Comparison of ENCODE assay signal across 29 cellular contexts in the genomic region with DNA sequence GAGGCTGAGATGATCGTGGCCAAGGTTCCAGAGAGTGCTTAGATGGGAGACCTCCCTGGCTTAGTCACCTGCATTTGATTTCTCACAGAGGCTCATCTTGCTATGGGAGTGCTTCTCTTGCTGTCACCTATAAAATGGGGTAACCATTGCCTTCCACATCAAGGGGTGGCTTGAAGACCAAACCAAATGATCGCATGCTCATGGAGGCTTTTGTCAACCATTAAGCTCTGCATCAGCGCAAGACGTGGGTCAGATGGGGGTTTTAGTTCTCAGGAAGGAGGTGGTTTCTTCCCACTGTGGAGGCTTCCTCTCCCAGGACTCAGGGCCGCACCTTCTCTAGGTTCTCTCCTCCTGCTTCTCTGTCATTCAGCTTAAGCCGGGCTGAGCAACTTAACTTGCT. TPM values are rescaled to one million over a fixed set of nuclear protein-coding genes. Genes with fewer than 3 reads are reported as not detected.
DNase-seq lines count a peak whose midpoint lies in the region; ATAC-seq, FAIRE-seq and TF ChIP-seq lines count a peak whose summit lies in the region.
"Had no signal": no experiment of that assay in that cellular context is flagged by ENCODE, and none has a peak within 500 bp of the region (broad histone marks: within the 10 kb centered on the region; RNA-seq: fewer than 3 reads in every experiment).

No MANE protein-coding gene starts in this region.

- no peak overlapping the region for H3K27ac Mint-ChIP-seq in CD14-positive monocyte
- H3K27ac Mint-ChIP-seq: CD4-positive, alpha-beta T cell; CD8-positive, alpha-beta T cell had no signal

- H3K27me3 Mint-ChIP-seq in CD14-positive monocyte (ENCODE audit: low read depth in 3 of 3), result peaks cover 0 to 2% (median 0%) of the 10 kb centered on the region in 3 donors

- no TSS peak for BruUV-seq in K562 (replicated peaks; lab: Mats Ljungman, UMichigan)

- H4K20me1 ChIP-seq in K562 (replicated peaks; ENCODE audit: control insufficient read depth, insufficient read depth, low read length), result peaks cover 6% of the 10 kb centered on the region; the same call in 1 of the 2 replicates
- H4K20me1 ChIP-seq: BLaER1 had no signal

- DNase-seq in K562 (ENCODE audit: extremely low read depth in 1 of 4, low spot score in 3 of 4) (no peak), mesenteric fat pad (ENCODE audit: low spot score) (peak; percentile 59), DMS 273 treated with DMSO at 0.1 percent for 48 hours (lab: John Stamatoyannopoulos, UW) (no peak), H54 (ENCODE audit: insufficient read length, low spot score) (no peak), CD14-positive monocyte (ENCODE audit: low spot score) (no peak)
- DNase-seq: 8988T; ACHN; BE2C; C1 segment of cervical spinal cord; Caco-2; Calu3; CD4-positive, alpha-beta T cell; CD8-positive, alpha-beta T cell; DMS153; DMS53; DMS79; DND-41; EL; GDM1 had no signal

- TF ChIP-seq EP300 in K562 (IDR thresholded peaks at IDR 0.05; ENCODE audit: low read length), result no peak

- no peaks in the 10 kb centered on the region for H3K79me2 ChIP-seq in K562 (ENCODE audit: control insufficient read depth, insufficient read depth, low read length)

- 0 out of 2 replicates have a peak, but pooled peaks cover 2% of the 10 kb centered on the region for H3K9me3 ChIP-seq in K562 (replicated peaks; ENCODE audit: control insufficient read depth, insufficient read depth, low read depth, low read length)
- H3K9me3 ChIP-seq: BE2C, BLaER1, Caco-2 had no signal

- 55% methylated on average over 5 of the region's 6 CpGs for WGBS in K562 (ENCODE audit: insufficient coverage, low coverage, missing lambda C conversion rate)

- no peak overlapping the region for H3K27ac ChIP-seq in K562 (ENCODE audit: extremely low read depth, low read depth, low read length)
- H3K27ac ChIP-seq: BLaER1 had no signal

- no peak overlapping the region for H3K9ac ChIP-seq in K562 (ENCODE audit: insufficient read depth in 1 of 2, low read depth in 2 of 2, low read length in 2 of 2)
- H3K9ac ChIP-seq: BLaER1 had no signal

- TF ChIP-seq CTCF in K562 (IDR thresholded peaks at IDR 0.05 in 2 of 3, conservative IDR thresholded peaks at IDR 0.05 in 1 of 3; ENCODE audit: insufficient read depth in 2 of 3, low read depth in 1 of 3, low read length in 3 of 3), result no peak
- no peak for TF ChIP-seq CTCF in CD14-positive monocyte (IDR thresholded peaks at IDR 0.05)

- no peaks in the 10 kb centered on the region for H3K4me1 Mint-ChIP-seq in CD14-positive monocyte

- no peak overlapping the region for H3K4me2 ChIP-seq in K562 (ENCODE audit: insufficient read depth, low read length)
- H3K4me2 ChIP-seq: BLaER1 had no signal

- no peak for TF ChIP-seq RAD21 in K562 (CRISPR knock-in tag; conservative IDR thresholded peaks at IDR 0.05 in 1 of 2, IDR thresholded peaks at IDR 0.05 in 1 of 2)

- no peak for ATAC-seq in K562
- ATAC-seq: CD8-positive, alpha-beta T cell; GM12878 had no signal

- in situ Hi-C loops in K562 (cut with MboI), result no loop called here

- H3K9me1 ChIP-seq in K562 (ENCODE audit: control insufficient read depth, insufficient read depth, low read length), result no peaks in the 10 kb centered on the region

- H3K36me3 ChIP-seq in K562 (ENCODE audit: control insufficient read depth, insufficient read depth, low read length), result no peaks in the 10 kb centered on the region
- H3K36me3 ChIP-seq: BE2C, BLaER1 had no signal

- no peak overlapping the region for H2AFZ ChIP-seq in K562 (ENCODE audit: low read depth, low read length)

- no peak for FAIRE-seq in K562 (lab: Jason Lieb, UNC)
- no peak for FAIRE-seq in H54 (lab: Jason Lieb, UNC)
- FAIRE-seq: A204.1, D721Med, GM12878, GM12892, GM18507, GM19239 had no signal

- no peak overlapping the region for H3K4me3 ChIP-seq in K562
- H3K4me3 ChIP-seq: BLaER1, GM12878 had no signal

- CTCF ChIA-PET in K562 (lab: Yijun Ruan, JAX; ENCODE audit: low intra/inter-chr PET ratio), result no interaction called here

- POLR2A ChIA-PET in K562 (lab: Yijun Ruan, JAX), result interaction anchor here (1.3 kb wide), 1 partner anchor 12 kb away, joined by 3 read pairs; no protein-coding TSS in a partner anchor

- intact Hi-C loops in K562 (cut with micrococcal nuclease), result no loop called here
- intact Hi-C loops in CD14-positive monocyte (cut with micrococcal nuclease), result no loop called here

- H3K36me3 Mint-ChIP-seq in CD14-positive monocyte, result no peaks in the 10 kb centered on the region
- H3K36me3 Mint-ChIP-seq: CD8-positive, alpha-beta T cell had no signal

- H3K4me1 ChIP-seq in K562 (replicated peaks in 1 of 2; ENCODE audit: control insufficient read depth in 2 of 2, insufficient read depth in 2 of 2, low read length in 2 of 2), result peaks cover 41 to 56% of the 10 kb centered on the region in 2 experiments

- peaks cover 0 to 1% (median 0%) of the 10 kb centered on the region in 7 donors for H3K9me3 Mint-ChIP-seq in CD14-positive monocyte
- H3K9me3 Mint-ChIP-seq: CD4-positive, alpha-beta T cell; CD8-positive, alpha-beta T cell had no signal

- TF ChIP-seq POLR2A in K562 (conservative IDR thresholded peaks at IDR 0.05) (no peak), H54 (IDR thresholded peaks at IDR 0.05; ENCODE audit: low read depth, low read length) (no peak)

- no peaks in the 10 kb centered on the region for H3K27me3 ChIP-seq in K562 (ENCODE audit: control insufficient read depth in 2 of 2, insufficient read depth in 2 of 2, low read length in 2 of 2)
- H3K27me3 ChIP-seq: BE2C, BLaER1 had no signal

- H3K4me3 Mint-ChIP-seq in CD14-positive monocyte, result no peak overlapping the region
- H3K4me3 Mint-ChIP-seq: CD4-positive, alpha-beta T cell; CD8-positive, alpha-beta T cell had no signal

TF ChIP-seq in K562, 482 proteins besides CTCF, POLR2A, EP300 and RAD21 (continues in another document):
- TF ChIP-seq PTTG1 (tag; IDR thresholded peaks at IDR 0.05; ENCODE audit: low read depth) (peak; percentile 31; the same call in 1 of the 2 replicates), DMBX1 (CRISPR knock-in tag; IDR thresholded peaks at IDR 0.05; ENCODE audit: borderline replicate concordance) (peak; percentile 68; the same call in 1 of the 2 replicates)

RNA-seq across cellular contexts. Expression of gene NOX5, which starts 27.4 kb away (rescaled TPM):
- total RNA-seq in K562 (2011; cell fraction: chromatin; rRNA removed; ENCODE audit: low replicate concordance), result 0.14 and 0.16 TPM in 2 replicates
- total RNA-seq in K562 (2011; cell fraction: nucleolus; rRNA removed), result under 0.01 TPM in 2 replicates
- 0.07 and 0.23 TPM in 2 replicates for total RNA-seq in K562 (2011; cell fraction: nucleoplasm; rRNA removed)
- total RNA-seq in K562 (2014; rRNA removed) (not detected in 2 replicates), K562 (2014; rRNA removed; fragmentation: Illumina TruSeq; extraction: Trizol) (not detected in 2 replicates), K562 (2015; rRNA removed; fragmentation: Illumina TruSeq; extraction: Trizol) (not detected in 2 replicates), K562 (2021) (not detected in 2 replicates), mesenteric fat pad (0.19 TPM)
- polyA plus RNA-seq in K562 (2011; rRNA removed) (0.01 and 0.03 TPM in 2 replicates), K562 (2014; fragmentation: Illumina TruSeq; extraction: Trizol) (not detected in 2 replicates), K562 (2014; fragmentation: Nextera tagmentation; extraction: Ambion mirVana) (not detected), K562 (2014; rRNA removed) (not detected in 2 replicates), CD14-positive monocyte (not detected)
- 0.04 TPM in 1 of 2 replicates, not detected in the other for polyA plus RNA-seq in K562 (2011; cell fraction: cytosol; rRNA removed)
- polyA plus RNA-seq in K562 (2011; cell fraction: nucleus; rRNA removed), result 0.13 and 0.34 TPM in 2 replicates
- 0.01 and 0.03 TPM in 2 replicates for polyA plus RNA-seq in K562 (2012)
- polyA minus RNA-seq in K562 (2011; rRNA and poly(A)+ RNA removed), result 0.04 TPM in 1 of 2 replicates, not detected in the other
- not detected in 2 replicates for polyA minus RNA-seq in K562 (2011; cell fraction: cytosol; rRNA and poly(A)+ RNA removed)
- polyA minus RNA-seq in K562 (2011; cell fraction: nucleus; rRNA and poly(A)+ RNA removed), result under 0.01 TPM in 1 of 2 replicates, not detected in the other
- total RNA-seq: A673; CD4-positive, alpha-beta T cell; CD8-positive, alpha-beta T cell; Daoy; G401; GM12878 had no signal
- polyA plus RNA-seq: GM12878 had no signal

RNA-seq across cellular contexts. Expression of gene SPESP1, which starts 56.8 kb away (rescaled TPM):
- not detected in 2 replicates for total RNA-seq in K562 (2011; cell fraction: chromatin; rRNA removed; ENCODE audit: low replicate concordance)
- not detected in 2 replicates for total RNA-seq in K562 (2011; cell fraction: nucleolus; rRNA removed)
- total RNA-seq in K562 (2011; cell fraction: nucleoplasm; rRNA removed), result not detected in 2 replicates
- not detected in 2 replicates for total RNA-seq in K562 (2014; rRNA removed)
- total RNA-seq in K562 (2014; rRNA removed; fragmentation: Illumina TruSeq; extraction: Trizol), result not detected in 2 replicates
- total RNA-seq in K562 (2015; rRNA removed; fragmentation: Illumina TruSeq; extraction: Trizol), result not detected in 2 replicates
- total RNA-seq in K562 (2021), result not detected in 2 replicates
- polyA plus RNA-seq in K562 (2011; rRNA removed), result not detected in 2 replicates
- not detected in 2 replicates for polyA plus RNA-seq in K562 (2011; cell fraction: cytosol; rRNA removed)
- not detected in 2 replicates for polyA plus RNA-seq in K562 (2011; cell fraction: nucleus; rRNA removed)
- polyA plus RNA-seq in K562 (2012), result not detected in 2 replicates
- not detected in 2 replicates for polyA plus RNA-seq in K562 (2014; fragmentation: Illumina TruSeq; extraction: Trizol)
- not detected for polyA plus RNA-seq in K562 (2014; fragmentation: Nextera tagmentation; extraction: Ambion mirVana)
- not detected in 2 replicates for polyA plus RNA-seq in K562 (2014; rRNA removed)
- not detected in 2 replicates for polyA minus RNA-seq in K562 (2011; rRNA and poly(A)+ RNA removed)
- polyA minus RNA-seq in K562 (2011; cell fraction: cytosol; rRNA and poly(A)+ RNA removed), result not detected in 2 replicates
- not detected in 2 replicates for polyA minus RNA-seq in K562 (2011; cell fraction: nucleus; rRNA and poly(A)+ RNA removed)
- 1.3 TPM for total RNA-seq in mesenteric fat pad
- under 1 TPM; 0.47 to 0.86 TPM for polyA plus RNA-seq in CD14-positive monocyte
- total RNA-seq: A673; Caco-2; Calu3; CD4-positive, alpha-beta T cell; CD8-positive, alpha-beta T cell; Daoy; GM12878 had no signal
- polyA plus RNA-seq: GM12878 had no signal
